In genomic region chr19:2475018-2475701, GRCh38 we compare ENCODE assay signal across 8 cellular contexts. TPM values are rescaled to one million over a fixed set of nuclear protein-coding genes. Genes with fewer than 3 reads are reported as not detected.
DNase-seq lines count a peak whose midpoint lies in the region; ATAC-seq, FAIRE-seq and TF ChIP-seq lines count a peak whose summit lies in the region.

No MANE protein-coding gene starts in this region.

- no peaks in the 10 kb centered on the region for H3K9me2 ChIP-seq in hepatocyte (replicated peaks; ENCODE audit: insufficient read depth)

- intact Hi-C loops in gastrocnemius medialis (cut with DNase I; ENCODE audit: low total_unique reads) = no loop called here

- H3K27ac ChIP-seq in hepatocyte (peak overlapping the region; percentile 75), gastrocnemius medialis (peak overlapping the region; percentile 74 to 98 (median 86))

- ATAC-seq in HG03135 (IDR thresholded peaks at IDR 0.05; ENCODE audit: unreplicated experiment) (peak; percentile 8), gastrocnemius medialis (peak; percentile 12 to 17)

- H3K79me2 ChIP-seq in hepatocyte = peaks cover 19% of the 10 kb centered on the region

- H3K27me3 ChIP-seq in hepatocyte (no peaks in the 10 kb centered on the region), gastrocnemius medialis (no peaks in the 10 kb centered on the region)

- in situ Hi-C loops in gastrocnemius medialis (cut with MboI; ENCODE audit: low sequenced_read_pairs in 4 of 4) = loop anchor here in 3 of 4 donors (5.0 to 10.0 kb wide), 5 partner anchors 67 to 140 kb away; no protein-coding TSS in a partner anchor

- TF ChIP-seq CTCF in hepatocyte (IDR thresholded peaks at IDR 0.05; ENCODE audit: poor library complexity) = no peak
- TF ChIP-seq CTCF in gastrocnemius medialis (IDR thresholded peaks at IDR 0.05 in 4 of 5, conservative IDR thresholded peaks at IDR 0.05 in 1 of 5) = no peak

- H3K4me3 ChIP-seq in hepatocyte (peak overlapping the region; percentile 15), gastrocnemius medialis (peak overlapping the region; percentile 66 to 92 (median 82))

- H3K9me3 ChIP-seq in hepatocyte (ENCODE audit: low read depth) (no peaks in the 10 kb centered on the region), gastrocnemius medialis (no peaks in the 10 kb centered on the region)

- H3K36me3 ChIP-seq in hepatocyte (replicated peaks; ENCODE audit: insufficient read depth, low read depth) = no peaks in the 10 kb centered on the region
- H3K36me3 ChIP-seq in gastrocnemius medialis = no peaks in the 10 kb centered on the region

- DNase-seq in GM12892 (ENCODE audit: insufficient read length) (no peak), SW480 (ENCODE audit: low spot score) (peak; percentile 66), amniotic epithelial cell (ENCODE audit: low read depth) (peak; percentile 54), hepatocyte (ENCODE audit: low spot score) (peak; percentile 77), gastrocnemius medialis (peak in 1 of 2 donors; percentile 33), SKM-1 (lab: John Stamatoyannopoulos, UW; ENCODE audit: unreplicated experiment) (no peak), cortex of kidney (lab: John Stamatoyannopoulos, UW) (no peak)

- peaks cover 17% of the 10 kb centered on the region for H4K20me1 ChIP-seq in hepatocyte (ENCODE audit: insufficient read depth, poor library complexity, severe bottlenecking)

- TF ChIP-seq POLR2A in GM12892 (IDR thresholded peaks at IDR 0.05; ENCODE audit: low read depth, low read length) = no peak
- no peak for TF ChIP-seq POLR2A in gastrocnemius medialis (IDR thresholded peaks at IDR 0.05)

- H2AFZ ChIP-seq in hepatocyte = peak overlapping the region; percentile 28

- H3K4me1 ChIP-seq in hepatocyte (ENCODE audit: insufficient read depth) (peaks cover 20% of the 10 kb centered on the region), gastrocnemius medialis (peaks cover 21 to 42% of the 10 kb centered on the region in 2 donors)

- peak overlapping the region; percentile 88 for H3K4me2 ChIP-seq in hepatocyte

- peak; percentile 46 for FAIRE-seq in GM12892 (lab: Jason Lieb, UNC)

- WGBS in hepatocyte (ENCODE audit: low lambda C conversion rate, missing lambda C conversion rate) = 5% methylated on average over 45 of the region's 45 CpGs

RNA-seq across cellular contexts. Expression of gene GADD45B, which starts 0.8 kb away (rescaled TPM):
- 68.1 TPM for polyA plus RNA-seq in GM12892 (2012; ENCODE audit: missing spikeins)
- 126 and 129 TPM in 2 replicates for total RNA-seq in hepatocyte
- polyA plus RNA-seq in hepatocyte = 229 and 299 TPM in 2 replicates
- total RNA-seq in gastrocnemius medialis = 10 to 100 TPM; 32.2 to 48.7 (median 41.7) TPM

RNA-seq across cellular contexts. Expression of gene LMNB2, which starts 18.4 kb away (rescaled TPM):
- polyA plus RNA-seq in GM12892 (2012; ENCODE audit: missing spikeins) = 30.5 TPM
- total RNA-seq in hepatocyte = 44.7 and 48.4 TPM in 2 replicates
- polyA plus RNA-seq in hepatocyte = 28.9 and 42.0 TPM in 2 replicates
- total RNA-seq in gastrocnemius medialis = 10 to 100 TPM; 14.8 to 34.1 (median 23.6) TPM

RNA-seq across cellular contexts. Expression of gene TIMM13, which starts 47.8 kb away (rescaled TPM):
- polyA plus RNA-seq in GM12892 (2012; ENCODE audit: missing spikeins) = 16.9 TPM
- total RNA-seq in hepatocyte = 38.3 and 47.4 TPM in 2 replicates
- 188 and 213 TPM in 2 replicates for polyA plus RNA-seq in hepatocyte
- total RNA-seq in gastrocnemius medialis = 10 to 100 TPM; 23.7 to 60.3 (median 46.8) TPM

Comparison
In these comparisons a context has a peak if more than half of its experiments do, and no peak if none do; other contexts are left out.
1. DNase-seq: peak in SW480 (single experiment), amniotic epithelial cell (single experiment) and hepatocyte (single experiment); none in GM12892 (single experiment), SKM-1 (single experiment) and cortex of kidney (single experiment).